ENCODE assay signal across 10 cellular contexts in the genomic region with DNA sequence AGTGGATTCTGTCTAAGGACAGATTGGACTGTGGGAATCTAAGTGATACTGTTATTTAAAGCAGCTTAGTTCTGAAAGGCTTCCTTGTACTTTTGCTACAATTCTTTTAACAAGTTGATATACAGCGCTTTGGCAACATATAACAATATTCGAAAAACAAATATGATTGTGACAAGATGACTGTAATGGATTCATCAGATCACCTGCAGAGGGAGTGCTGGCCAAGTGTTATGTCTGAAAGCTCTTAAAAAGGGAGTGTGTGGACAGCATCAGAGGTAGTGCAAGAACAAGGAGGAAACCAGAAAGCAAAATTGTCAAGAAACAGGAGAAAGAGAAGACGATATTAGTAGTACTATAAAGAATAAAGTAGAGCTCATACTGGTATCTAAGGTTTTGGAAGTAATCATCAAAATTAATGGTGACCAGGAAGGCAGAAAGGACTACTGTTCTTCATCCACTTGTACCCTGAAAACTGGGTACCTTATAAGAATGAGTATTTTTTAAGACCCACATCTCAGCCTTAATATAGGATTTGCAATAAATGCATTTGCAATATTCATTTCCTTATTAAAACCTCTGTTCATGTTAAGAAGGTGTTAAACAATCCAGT.
DNase-seq lines count a peak whose midpoint lies in the region; ATAC-seq, FAIRE-seq and TF ChIP-seq lines count a peak whose summit lies in the region.
"Had no signal": no experiment of that assay in that cellular context is flagged by ENCODE, and none has a peak within 500 bp of the region (broad histone marks: within the 10 kb centered on the region; RNA-seq: fewer than 3 reads in every experiment).

No MANE protein-coding gene starts in this region.

- POLR2A ChIA-PET in SK-N-SH (lab: Yijun Ruan, JAX) (interaction anchor here (0.6 kb wide), 1 partner anchor 1498 kb away, joined by 3 read pairs; no protein-coding TSS in a partner anchor), HepG2 (lab: Yijun Ruan, JAX) (no interaction called here)

- H3K79me2 ChIP-seq in KMS-11 (ENCODE audit: insufficient read depth, low read depth): no peaks in the 10 kb centered on the region
- H3K79me2 ChIP-seq in SK-N-SH (ENCODE audit: insufficient read depth): no peaks in the 10 kb centered on the region
- H3K79me2 ChIP-seq in HepG2 (ENCODE audit: insufficient read depth, low read length): no peaks in the 10 kb centered on the region

- 52% methylated on average over 3 of the region's 3 CpGs for WGBS in SK-N-SH (ENCODE audit: low lambda C conversion rate)
- WGBS in HepG2 (ENCODE audit: low lambda C conversion rate): 1% methylated on average over 3 of the region's 3 CpGs

- H4K20me1 ChIP-seq in KMS-11 (ENCODE audit: insufficient read depth) (no peaks in the 10 kb centered on the region), SK-N-SH (ENCODE audit: insufficient read depth) (no peaks in the 10 kb centered on the region), HepG2 (ENCODE audit: insufficient read depth, low read length) (no peaks in the 10 kb centered on the region)

- H3K4me1 ChIP-seq in KMS-11 (ENCODE audit: low read depth, poor library complexity, severe bottlenecking) (no peaks in the 10 kb centered on the region), SK-N-SH (ENCODE audit: control insufficient read depth in 1 of 2, insufficient read depth in 2 of 2, low read depth in 1 of 2, low read length in 1 of 2) (no peaks in the 10 kb centered on the region), HepG2 (ENCODE audit: insufficient read depth, low read length) (no peaks in the 10 kb centered on the region)

- CTCF ChIA-PET in SK-N-SH (lab: Yijun Ruan, JAX) (interaction anchor here (0.6 to 5.4 kb wide), 33 partner anchors 9 to 1547 kb away, joined by 3 to 78 read pairs (median 5); no protein-coding TSS in a partner anchor), HepG2 (lab: Yijun Ruan, JAX; ENCODE audit: low intra/inter-chr PET ratio, low total read pairs) (no interaction called here)

- TF ChIP-seq EP300 in SK-N-SH (IDR thresholded peaks at IDR 0.05; ENCODE audit: borderline replicate concordance in 1 of 2, low read depth in 1 of 2, low read length in 1 of 2) (no peak), HepG2 (IDR thresholded peaks at IDR 0.05; ENCODE audit: low read depth in 2 of 2, low read length in 2 of 2) (no peak), HepG2 (CRISPR knock-in tag; IDR thresholded peaks at IDR 0.05; ENCODE audit: borderline replicate concordance) (no peak)

- intact Hi-C loops in HepG2 (cut with micrococcal nuclease; ENCODE audit: unreplicated experiment): loop anchor here (5.0 kb wide), 1 partner anchor 129 kb away; no protein-coding TSS in a partner anchor

- no TSS peak for BruUV-seq in HepG2 (replicated peaks; lab: Mats Ljungman, UMichigan)

- H3K9me2 ChIP-seq in SK-N-SH: no peaks in the 10 kb centered on the region

- H3K27ac ChIP-seq in KMS-11 (no peak overlapping the region), SK-N-SH (ENCODE audit: low read depth in 2 of 2, low read length in 1 of 2) (no peak overlapping the region), HepG2 (ENCODE audit: extremely low read length, insufficient read depth, low read length) (no peak overlapping the region)

- H3K4me2 ChIP-seq in KMS-11: no peak overlapping the region
- no peak overlapping the region for H3K4me2 ChIP-seq in SK-N-SH
- H3K4me2 ChIP-seq in HepG2 (ENCODE audit: low read depth, low read length): no peak overlapping the region

- H3K9me3 ChIP-seq in SK-N-SH (no peaks in the 10 kb centered on the region), HepG2 (ENCODE audit: low read length) (no peaks in the 10 kb centered on the region)

- H3F3A ChIP-seq in SK-N-SH (replicated peaks; ENCODE audit: insufficient read depth): no peaks in the 10 kb centered on the region

- TF ChIP-seq POLR2A in HepG2 (IDR thresholded peaks at IDR 0.05; ENCODE audit: insufficient read depth in 1 of 2, low read depth in 2 of 2, low read length in 2 of 2): no peak

- H3K9ac ChIP-seq in KMS-11: no peak overlapping the region
- H3K9ac ChIP-seq in SK-N-SH: no peak overlapping the region
- H3K9ac ChIP-seq in HepG2 (ENCODE audit: insufficient read depth, low read depth, low read length): no peak overlapping the region

- in situ Hi-C loops in HepG2 (cut with HindIII; ENCODE audit: extremely low pct_ligation_motif_present, low pct_unique_long_range_greater_than_20kb): loop anchor here (10.0 kb wide), 1 partner anchor 127 kb away; no protein-coding TSS in a partner anchor

- FAIRE-seq in HepG2 (lab: Jason Lieb, UNC): no peak

- TF ChIP-seq RAD21 in SK-N-SH (IDR thresholded peaks at IDR 0.05; ENCODE audit: low read length): peak; percentile 80
- no peak for TF ChIP-seq RAD21 in HepG2 (CRISPR knock-in tag; IDR thresholded peaks at IDR 0.05)

- peaks cover 5 to 11% of the 10 kb centered on the region in 2 donors for H3K9me3 Mint-ChIP-seq in activated naive CD4-positive, alpha-beta T cell treated with anti-CD3 and anti-CD28 coated beads, Interleukin-2, amount 50 U/mL, for 72 hours

- DNase-seq in DMS153 (lab: John Stamatoyannopoulos, UW): peak; percentile 17
- DNase-seq in SK-N-SH: peak; percentile 28
- peak; percentile 7 for DNase-seq in HepG2 (ENCODE audit: low spot score)
- DNase-seq in inferior parietal cortex (ENCODE audit: extremely low spot score): no peak
- DNase-seq in NCI-H2107 (lab: John Stamatoyannopoulos, UW): no peak
- DNase-seq in HCEC 1CT: no peak
- no peak for DNase-seq in activated naive CD4-positive, alpha-beta T cell treated with anti-CD3 and anti-CD28 coated beads, Interleukin-2, amount 50 U/mL, for 72 hours (ENCODE audit: low spot score in 2 of 2)
- DNase-seq: activated naive CD4-positive, alpha-beta T cell treated with anti-CD3 and anti-CD28 coated beads, Interleukin-2, amount 50 U/mL, for 16 hours; NCI-H1694 had no signal

- H3K27ac Mint-ChIP-seq in activated naive CD4-positive, alpha-beta T cell treated with anti-CD3 and anti-CD28 coated beads, Interleukin-2, amount 50 U/mL, for 72 hours: no peak overlapping the region

- H3K36me3 ChIP-seq in KMS-11 (ENCODE audit: insufficient read depth) (no peaks in the 10 kb centered on the region), SK-N-SH (replicated peaks in 1 of 2; ENCODE audit: control insufficient read depth in 1 of 2, insufficient read depth in 2 of 2, low read length in 1 of 2) (no peaks in the 10 kb centered on the region), HepG2 (replicated peaks in 1 of 2; ENCODE audit: control insufficient read depth in 1 of 2, insufficient read depth in 2 of 2, low read length in 2 of 2) (no peaks in the 10 kb centered on the region)

- ATAC-seq in HepG2: peak; percentile 53
- no peak for ATAC-seq in activated naive CD4-positive, alpha-beta T cell treated with anti-CD3 and anti-CD28 coated beads, Interleukin-2, amount 50 U/mL, for 72 hours

- H2AFZ ChIP-seq in KMS-11 (ENCODE audit: low read depth) (no peak overlapping the region), SK-N-SH (ENCODE audit: low read depth) (no peak overlapping the region), HepG2 (ENCODE audit: low read length) (no peak overlapping the region)

- no peaks in the 10 kb centered on the region for H3K36me3 Mint-ChIP-seq in activated naive CD4-positive, alpha-beta T cell treated with anti-CD3 and anti-CD28 coated beads, Interleukin-2, amount 50 U/mL, for 72 hours

- TF ChIP-seq CTCF in KMS-11 (conservative IDR thresholded peaks at IDR 0.05; ENCODE audit: low read depth, low read length) (peak; percentile 47), SK-N-SH (IDR thresholded peaks at IDR 0.05) (peak; percentile 70), HepG2 (CRISPR knock-in tag; IDR thresholded peaks at IDR 0.05) (0 out of 2 replicates have a peak, but pooled peaks have one; percentile 12)

- H3K4me3 ChIP-seq in KMS-11 (IDR thresholded peaks at IDR 0.05; ENCODE audit: insufficient read depth, low read depth, low read length): no peak overlapping the region
- no peak overlapping the region for H3K4me3 ChIP-seq in SK-N-SH (ENCODE audit: low read depth in 2 of 2, low read length in 1 of 2)
- H3K4me3 ChIP-seq in HepG2 (replicated peaks in 1 of 3; ENCODE audit: insufficient read depth in 1 of 3, low read depth in 2 of 3, low read length in 3 of 3): no peak overlapping the region

- H3K27me3 ChIP-seq in KMS-11 (ENCODE audit: insufficient read depth, low read depth) (no peaks in the 10 kb centered on the region), SK-N-SH (ENCODE audit: insufficient read depth) (no peaks in the 10 kb centered on the region), HepG2 (ENCODE audit: control insufficient read depth in 1 of 2, insufficient read depth in 2 of 2, low read length in 2 of 2) (no peaks in the 10 kb centered on the region)

TF ChIP-seq in SK-N-SH, 30 proteins besides CTCF, POLR2A, EP300 and RAD21:
- TF ChIP-seq SMC3 (IDR thresholded peaks at IDR 0.05; ENCODE audit: low read depth, low read length): peak; percentile 65
- no peak for TF ChIP-seq FOXM1 (IDR thresholded peaks at IDR 0.05; ENCODE audit: low read depth)

TF ChIP-seq in HepG2, 621 proteins besides CTCF, POLR2A, EP300 and RAD21:
- no peak for TF ChIP-seq ZFY (CRISPR knock-in tag; IDR thresholded peaks at IDR 0.05)
- 0 out of 2 replicates have a peak, but pooled peaks have one; percentile 23 for TF ChIP-seq STAG1 (CRISPR knock-in tag; IDR thresholded peaks at IDR 0.05)

Comparison
In these comparisons a context has a peak if more than half of its experiments do, and no peak if none do; other contexts are left out.
1. DNase-seq: peak in DMS153 (single experiment), SK-N-SH (single experiment) and HepG2 (single experiment); none in inferior parietal cortex (single experiment), NCI-H2107 (single experiment), HCEC 1CT (single experiment) and activated naive CD4-positive, alpha-beta T cell treated with anti-CD3 and anti-CD28 coated beads, Interleukin-2, amount 50 U/mL, for 72 hours (0 of 2).
2. CTCF ChIP-seq: peak in every context shown above with its lines; median percentile 70 in SK-N-SH; 47 in KMS-11; 12 in HepG2.